ENCODE assay signal across 14 cellular contexts in genomic region chr1:161663569-161663968, GRCh38. TPM values are rescaled to one million over a fixed set of nuclear protein-coding genes. Genes with fewer than 3 reads are reported as not detected.
"Had no signal": no experiment of that assay in that cellular context is flagged by ENCODE, and none has a peak within 500 bp of the region (broad histone marks: within the 10 kb centered on the region; RNA-seq: fewer than 3 reads in every experiment).

No MANE protein-coding gene starts in this region.

RNA-seq across cellular contexts. Expression of gene FCGR2B, which starts 0.6 kb away (rescaled TPM):
- total RNA-seq: activated CD4-positive, alpha-beta memory T cell treated with anti-CD3 and anti-CD28 coated beads for 36 hours; activated CD4-positive, alpha-beta T cell treated with anti-CD3 and anti-CD28 coated beads for 36 hours; activated naive CD4-positive, alpha-beta T cell treated with anti-CD3 and anti-CD28 coated beads for 36 hours; activated T-helper 2 cell treated with anti-CD3 and anti-CD28 coated beads, Interferon-gamma antibody, Interleukin-2, Interleukin-4, amounts not matched to agents 10 μg/mL and 5 μg/mL and 100 μg/mL, durations not matched to agents 14 hours and 24 hours and 36 hours; endothelial cell of umbilical vein; fibroblast of villous mesenchyme; glomerular endothelial cell; hepatocyte; lung microvascular endothelial cell; pulmonary artery endothelial cell; smooth muscle cell had no signal
- polyA plus RNA-seq: endothelial cell of umbilical vein, hepatocyte, smooth muscle cell had no signal

RNA-seq across cellular contexts. Expression of gene FCGR3B, which starts 32.6 kb away (rescaled TPM):
- total RNA-seq: activated CD4-positive, alpha-beta memory T cell treated with anti-CD3 and anti-CD28 coated beads for 36 hours; activated CD4-positive, alpha-beta T cell treated with anti-CD3 and anti-CD28 coated beads for 36 hours; activated naive CD4-positive, alpha-beta T cell treated with anti-CD3 and anti-CD28 coated beads for 36 hours; activated T-helper 2 cell treated with anti-CD3 and anti-CD28 coated beads, Interferon-gamma antibody, Interleukin-2, Interleukin-4, amounts not matched to agents 10 μg/mL and 5 μg/mL and 100 μg/mL, durations not matched to agents 14 hours and 24 hours and 36 hours; endothelial cell of umbilical vein; fibroblast of villous mesenchyme; glomerular endothelial cell; hepatocyte; lung microvascular endothelial cell; pulmonary artery endothelial cell; smooth muscle cell had no signal
- polyA plus RNA-seq: endothelial cell of umbilical vein; hepatocyte; naive thymus-derived CD4-positive, alpha-beta T cell had no signal

RNA-seq across cellular contexts. Expression of gene FCRLA, which starts 43.5 kb away (rescaled TPM):
- total RNA-seq: activated CD4-positive, alpha-beta memory T cell treated with anti-CD3 and anti-CD28 coated beads for 36 hours; activated CD4-positive, alpha-beta T cell treated with anti-CD3 and anti-CD28 coated beads for 36 hours; activated CD8-positive, alpha-beta memory T cell treated with anti-CD3 and anti-CD28 coated beads, Interleukin-2, amount 10 ng/mL, durations not matched to agents 7 days and 5 days; activated naive CD4-positive, alpha-beta T cell treated with anti-CD3 and anti-CD28 coated beads for 36 hours; activated T-helper 2 cell treated with anti-CD3 and anti-CD28 coated beads, Interferon-gamma antibody, Interleukin-2, Interleukin-4, amounts not matched to agents 10 μg/mL and 5 μg/mL and 100 μg/mL, durations not matched to agents 14 hours and 24 hours and 36 hours; endothelial cell of umbilical vein; glomerular endothelial cell; lung microvascular endothelial cell; pulmonary artery endothelial cell; smooth muscle cell; vagina had no signal
- polyA plus RNA-seq: endothelial cell of umbilical vein, smooth muscle cell had no signal

RNA-seq across cellular contexts. Expression of gene FCRLB, which starts 57.8 kb away (rescaled TPM):
- total RNA-seq: activated CD4-positive, alpha-beta memory T cell treated with anti-CD3 and anti-CD28 coated beads for 36 hours; activated CD4-positive, alpha-beta T cell treated with anti-CD3 and anti-CD28 coated beads for 36 hours; activated T-helper 2 cell treated with anti-CD3 and anti-CD28 coated beads, Interferon-gamma antibody, Interleukin-2, Interleukin-4, amounts not matched to agents 10 μg/mL and 5 μg/mL and 100 μg/mL, durations not matched to agents 14 hours and 24 hours and 36 hours; vagina had no signal
